19 cellular contexts compared by ENCODE assay signal in the genomic region with DNA sequence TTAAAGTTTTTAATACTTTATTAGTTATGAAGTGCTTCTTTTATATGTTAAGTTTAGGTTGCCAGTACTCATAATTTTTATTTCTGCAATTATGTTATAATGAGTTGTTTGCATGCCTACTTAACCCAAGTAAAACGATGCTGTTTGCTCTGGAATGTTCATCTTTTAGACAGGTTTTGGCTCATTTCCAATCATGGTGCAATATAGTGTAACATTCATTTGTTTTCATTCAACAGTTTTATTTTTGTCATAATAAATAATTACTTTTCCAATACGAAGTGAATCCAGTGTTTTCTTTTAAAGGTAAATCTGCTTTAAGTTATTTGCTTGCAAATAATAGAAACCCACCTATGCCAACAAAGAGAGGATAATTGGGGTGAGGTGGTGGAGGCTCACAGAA. TPM values are rescaled to one million over a fixed set of nuclear protein-coding genes. Genes with fewer than 3 reads are reported as not detected.
DNase-seq lines count a peak whose midpoint lies in the region; ATAC-seq and TF ChIP-seq lines count a peak whose summit lies in the region.
"Had no signal": no experiment of that assay in that cellular context is flagged by ENCODE, and none has a peak within 500 bp of the region (broad histone marks: within the 10 kb centered on the region; RNA-seq: fewer than 3 reads in every experiment).

No MANE protein-coding gene starts in this region.

- ATAC-seq in CD4-positive, CD25-positive, alpha-beta regulatory T cell (ENCODE audit: low read depth in 2 of 2) = no peak
- no peak for ATAC-seq in HG02870 (IDR thresholded peaks at IDR 0.05; ENCODE audit: unreplicated experiment)

- no peaks in the 10 kb centered on the region for H4K20me1 ChIP-seq in PC-9 (ENCODE audit: insufficient read depth)
- H4K20me1 ChIP-seq in osteoblast (ENCODE audit: insufficient read depth, low read length) = no peaks in the 10 kb centered on the region

- no peaks in the 10 kb centered on the region for H3K9me3 ChIP-seq in CD4-positive, CD25-positive, alpha-beta regulatory T cell (ENCODE audit: control insufficient read depth in 2 of 2, low read length in 2 of 2)
- H3K9me3 ChIP-seq in PC-9 (ENCODE audit: insufficient read depth, low read depth) (no peaks in the 10 kb centered on the region), osteoblast (ENCODE audit: low read depth, low read length) (no peaks in the 10 kb centered on the region)
- H3K9me3 ChIP-seq: suprapubic skin had no signal

- H3K36me3 Mint-ChIP-seq in CD4-positive, CD25-positive, alpha-beta regulatory T cell = peaks cover 8% of the 10 kb centered on the region

- peaks cover 5 to 8% (median 7%) of the 10 kb centered on the region in 4 donors for H3K4me1 Mint-ChIP-seq in CD4-positive, CD25-positive, alpha-beta regulatory T cell

- H3K36me3 ChIP-seq in CD4-positive, CD25-positive, alpha-beta regulatory T cell (ENCODE audit: control insufficient read depth, insufficient read depth, low read length) = no peaks in the 10 kb centered on the region
- H3K36me3 ChIP-seq in PC-9 (ENCODE audit: low read depth) = no peaks in the 10 kb centered on the region; the same call in 1 of the 2 replicates
- H3K36me3 ChIP-seq in osteoblast (ENCODE audit: insufficient read depth, low read length) = no peaks in the 10 kb centered on the region

- no peak overlapping the region for H2AFZ ChIP-seq in PC-9
- H2AFZ ChIP-seq in osteoblast (ENCODE audit: low read length) = no peak overlapping the region

- DNase-seq in CD4-positive, CD25-positive, alpha-beta regulatory T cell = no peak
- DNase-seq in PC-9 (no peak), epithelial cell of esophagus (ENCODE audit: low read depth) (peak; percentile 51), osteoblast (ENCODE audit: insufficient read length, low spot score, missing footprints) (no peak), COR-L47 (lab: John Stamatoyannopoulos, UW) (no peak), GM13977 (ENCODE audit: low spot score) (no peak), GOT3 (lab: John Stamatoyannopoulos, UW) (no peak)
- DNase-seq: activated CD4-positive, alpha-beta T cell treated with anti-CD3 and anti-CD28 coated beads, Interleukin-2, amount 50 U/mL, for 1 hour; activated T-cell treated with anti-CD3 and anti-CD28 coated beads, Interleukin-2, amount 50 U/mL, for 48 hours; amniotic stem cell; DND-41; dorsolateral prefrontal cortex; MM.1S; NCI-H2029; NCI-H774; posterior cingulate gyrus; stimulated activated CD4-positive, alpha-beta T cell treated with anti-CD3 and anti-CD28 coated beads, Interleukin-15, amount 100 ng/mL, for 24 hours had no signal

- no TSS peak for BruUV-seq in PC-9 (replicated peaks; lab: Mats Ljungman, UMichigan)

- no peak overlapping the region for H3K4me3 Mint-ChIP-seq in CD4-positive, CD25-positive, alpha-beta regulatory T cell

- H3K9me2 ChIP-seq in PC-9 (ENCODE audit: insufficient read depth) = no peaks in the 10 kb centered on the region

- H3K9me3 Mint-ChIP-seq in CD4-positive, CD25-positive, alpha-beta regulatory T cell = peaks cover 0 to 2% (median 0%) of the 10 kb centered on the region in 7 donors

- CTCF ChIA-PET in PC-9 (lab: Charles Lee) = no interaction called here

- intact Hi-C loops in PC-9 (cut with micrococcal nuclease; ENCODE audit: unreplicated experiment) = no loop called here

- no peaks in the 10 kb centered on the region for H3K27me3 ChIP-seq in CD4-positive, CD25-positive, alpha-beta regulatory T cell (ENCODE audit: control insufficient read depth, insufficient read depth, low read length)
- H3K27me3 ChIP-seq in PC-9 (ENCODE audit: insufficient read depth, low read depth) (no peaks in the 10 kb centered on the region), osteoblast (ENCODE audit: insufficient read depth, low read length) (no peaks in the 10 kb centered on the region)
- H3K27me3 ChIP-seq: dorsolateral prefrontal cortex, suprapubic skin had no signal

- H3K79me2 ChIP-seq in PC-9 (ENCODE audit: low read depth) = no peaks in the 10 kb centered on the region
- H3K79me2 ChIP-seq in osteoblast (ENCODE audit: insufficient read depth, low read length) = no peaks in the 10 kb centered on the region

- in situ Hi-C loops in GM13977 (cut with MboI; ENCODE audit: low pct_unique_long_range_greater_than_20kb, low sequenced_read_pairs, unreplicated experiment) = no loop called here

- POLR2A ChIA-PET in PC-9 (lab: Charles Lee; ENCODE audit: unreplicated experiment) = no interaction called here

- H3K4me1 ChIP-seq in CD4-positive, CD25-positive, alpha-beta regulatory T cell (ENCODE audit: control insufficient read depth, insufficient read depth, low read length, poor library complexity, severe bottlenecking) = no peaks in the 10 kb centered on the region
- H3K4me1 ChIP-seq in PC-9 (replicated peaks; ENCODE audit: insufficient read depth) (no peaks in the 10 kb centered on the region), osteoblast (ENCODE audit: insufficient read depth, low read length) (peaks cover 44% of the 10 kb centered on the region)

- no peaks in the 10 kb centered on the region for H3K27me3 Mint-ChIP-seq in CD4-positive, CD25-positive, alpha-beta regulatory T cell

- peak overlapping the region in 2 of 3 donors; percentile 13 to 36 for H3K27ac Mint-ChIP-seq in CD4-positive, CD25-positive, alpha-beta regulatory T cell

- H3K4me2 ChIP-seq in PC-9 (no peak overlapping the region), osteoblast (ENCODE audit: insufficient read depth, low read length) (peak overlapping the region; percentile 15)

- H3F3A ChIP-seq in PC-9 (ENCODE audit: insufficient read depth, low read depth) = no peaks in the 10 kb centered on the region

- no peak for TF ChIP-seq CTCF in PC-9 (conservative IDR thresholded peaks at IDR 0.05)
- no peak for TF ChIP-seq CTCF in epithelial cell of esophagus (IDR thresholded peaks at IDR 0.05; ENCODE audit: insufficient read depth, low read depth, low read length, missing control alignments)
- no peak for TF ChIP-seq CTCF in osteoblast (IDR thresholded peaks at IDR 0.05; ENCODE audit: extremely low read depth, low read depth, low read length)
- no peak for TF ChIP-seq CTCF in GM13977 (IDR thresholded peaks at IDR 0.05; ENCODE audit: extremely low read depth, insufficient read depth, missing control alignments)

- no peak overlapping the region for H3K4me3 ChIP-seq in CD4-positive, CD25-positive, alpha-beta regulatory T cell (ENCODE audit: low read depth, low read length)
- H3K4me3 ChIP-seq in PC-9 (no peak overlapping the region), epithelial cell of esophagus (ENCODE audit: low read length) (no peak overlapping the region), osteoblast (ENCODE audit: insufficient read depth, low read length) (no peak overlapping the region)
- H3K4me3 ChIP-seq: dorsolateral prefrontal cortex, suprapubic skin had no signal

- no peak overlapping the region for H3K27ac ChIP-seq in CD4-positive, CD25-positive, alpha-beta regulatory T cell (ENCODE audit: insufficient read depth, low read length, poor library complexity, severe bottlenecking)
- peak overlapping the region; percentile 24; the same call in 1 of the 2 replicates for H3K27ac ChIP-seq in PC-9
- peak overlapping the region; percentile 82 for H3K27ac ChIP-seq in osteoblast (ENCODE audit: low read depth, low read length)
- H3K27ac ChIP-seq: dorsolateral prefrontal cortex, suprapubic skin had no signal

RNA-seq across cellular contexts. Expression of a gene that starts 22.1 kb away (rescaled TPM):
- 37.4 TPM for total RNA-seq in CD4-positive, CD25-positive, alpha-beta regulatory T cell
- polyA plus RNA-seq in CD4-positive, CD25-positive, alpha-beta regulatory T cell = 1 to 10 TPM; 1.1 to 1.5 (median 1.2) TPM
- total RNA-seq in PC-9 (2021) (11.1 and 15.3 TPM in 2 replicates), osteoblast (19.5 and 19.7 TPM in 2 replicates)

RNA-seq across cellular contexts. Expression of a gene that starts 30.0 kb away (rescaled TPM):
- 43.6 TPM for total RNA-seq in CD4-positive, CD25-positive, alpha-beta regulatory T cell
- polyA plus RNA-seq in CD4-positive, CD25-positive, alpha-beta regulatory T cell = 10 to 100 TPM; 10.2 to 14.8 (median 13.0) TPM
- 11.9 and 12.9 TPM in 2 replicates for total RNA-seq in PC-9 (2021)
- 4.7 and 6.8 TPM in 2 replicates for total RNA-seq in osteoblast
